Comparison of ENCODE assay signal across 8 cellular contexts in the genomic region with DNA sequence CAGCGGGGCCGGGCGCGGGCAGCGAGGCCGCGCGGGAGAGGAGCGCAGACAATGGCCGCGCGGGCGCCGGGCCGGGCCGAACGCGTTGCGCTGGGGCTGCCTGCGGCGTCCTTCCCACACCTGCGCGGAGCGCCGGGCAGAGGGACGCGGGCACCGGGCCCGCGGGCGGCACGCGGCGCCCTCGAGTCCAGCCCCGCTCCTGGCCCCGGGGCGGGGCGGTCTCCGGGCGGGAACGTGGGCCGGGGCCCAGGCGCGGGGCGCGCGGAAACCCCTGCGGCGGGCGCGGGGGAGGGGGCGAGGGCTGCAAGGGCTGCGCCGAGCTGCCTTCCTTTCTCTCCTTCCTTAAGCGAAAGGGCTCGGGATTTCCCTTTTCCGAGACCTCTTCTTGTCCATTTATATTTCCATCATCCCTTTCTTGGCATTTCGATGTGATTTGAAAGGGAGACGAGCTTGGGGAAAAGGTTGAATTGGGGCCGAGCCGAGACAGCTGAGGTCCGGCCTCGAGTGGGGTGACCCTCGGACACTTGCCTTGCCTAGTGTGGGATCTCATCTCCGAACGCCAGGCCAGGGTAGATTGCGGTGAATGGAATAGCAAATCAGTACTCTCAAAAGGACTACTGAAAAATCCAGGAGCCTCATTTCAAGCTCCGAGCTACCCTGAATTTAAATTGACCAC. TPM values are rescaled to one million over a fixed set of nuclear protein-coding genes. Genes with fewer than 3 reads are reported as not detected.
DNase-seq lines count a peak whose midpoint lies in the region; ATAC-seq and TF ChIP-seq lines count a peak whose summit lies in the region.

No MANE protein-coding gene starts in this region.

- peaks cover 2% of the 10 kb centered on the region for H3K36me3 Mint-ChIP-seq in IgD-negative memory B cell
- no peaks in the 10 kb centered on the region for H3K36me3 Mint-ChIP-seq in activated CD4-positive, alpha-beta memory T cell treated with anti-CD3 and anti-CD28 coated beads, Interleukin-2, amount 10 ng/mL, durations not matched to agents 7 days and 5 days (ENCODE audit: low read depth)

- H3K4me2 ChIP-seq in osteoblast (ENCODE audit: insufficient read depth, low read length), result peak overlapping the region; percentile 92

- peak overlapping the region; percentile 59 to 65 for H3K4me3 ChIP-seq in foreskin fibroblast (ENCODE audit: low read depth in 1 of 2, low read length in 2 of 2)
- peak overlapping the region; percentile 74 for H3K4me3 ChIP-seq in osteoblast (ENCODE audit: insufficient read depth, low read length)

- DNase-seq in NCI-H146 (lab: John Stamatoyannopoulos, UW) (peak; percentile 44), NCI-H146 treated with DMSO at 0.1 percent for 48 hours (lab: John Stamatoyannopoulos, UW; ENCODE audit: unreplicated experiment) (no peak), foreskin fibroblast (peak in 1 of 2 donors; percentile 44), osteoblast (ENCODE audit: insufficient read length, low spot score, missing footprints) (peak; percentile 88), globus pallidus (ENCODE audit: low spot score) (no peak)
- DNase-seq in activated CD4-positive, alpha-beta memory T cell treated with anti-CD3 and anti-CD28 coated beads, Interleukin-2, amount 10 ng/mL, durations not matched to agents 7 days and 5 days, result no peak

- no peak overlapping the region for H3K27ac ChIP-seq in osteoblast (ENCODE audit: low read depth, low read length)

- peak; percentile 31 for ATAC-seq in GM21717 (IDR thresholded peaks at IDR 0.05; ENCODE audit: unreplicated experiment)

- H3K4me1 Mint-ChIP-seq in IgD-negative memory B cell, result peaks cover 11 to 22% (median 17%) of the 10 kb centered on the region in 3 donors
- peaks cover 20% of the 10 kb centered on the region for H3K4me1 Mint-ChIP-seq in activated CD4-positive, alpha-beta memory T cell treated with anti-CD3 and anti-CD28 coated beads, Interleukin-2, amount 10 ng/mL, durations not matched to agents 7 days and 5 days

- peaks cover 15% of the 10 kb centered on the region for H3K27me3 Mint-ChIP-seq in IgD-negative memory B cell
- H3K27me3 Mint-ChIP-seq in activated CD4-positive, alpha-beta memory T cell treated with anti-CD3 and anti-CD28 coated beads, Interleukin-2, amount 10 ng/mL, durations not matched to agents 7 days and 5 days, result peaks cover 41% of the 10 kb centered on the region

- no peak for TF ChIP-seq CTCF in foreskin fibroblast (IDR thresholded peaks at IDR 0.05; ENCODE audit: low read depth, low read length)
- TF ChIP-seq CTCF in osteoblast (IDR thresholded peaks at IDR 0.05; ENCODE audit: extremely low read depth, low read depth, low read length), result no peak

- H3K27ac Mint-ChIP-seq in IgD-negative memory B cell, result peak overlapping the region in 1 of 3 donors; percentile 62
- no peak overlapping the region for H3K27ac Mint-ChIP-seq in activated CD4-positive, alpha-beta memory T cell treated with anti-CD3 and anti-CD28 coated beads, Interleukin-2, amount 10 ng/mL, durations not matched to agents 7 days and 5 days

- H3K4me3 Mint-ChIP-seq in IgD-negative memory B cell, result peak overlapping the region; percentile 77 to 84 (median 83)
- peak overlapping the region; percentile 68 for H3K4me3 Mint-ChIP-seq in activated CD4-positive, alpha-beta memory T cell treated with anti-CD3 and anti-CD28 coated beads, Interleukin-2, amount 10 ng/mL, durations not matched to agents 7 days and 5 days

- H3K79me2 ChIP-seq in osteoblast (ENCODE audit: insufficient read depth, low read length), result no peaks in the 10 kb centered on the region

- CTCF ChIA-PET in activated CD4-positive, alpha-beta memory T cell treated with anti-CD3 and anti-CD28 coated beads, Interleukin-2, amount 10 ng/mL, durations not matched to agents 7 days and 5 days (lab: Charles Lee), result no interaction called here

- H3K27me3 ChIP-seq in osteoblast (ENCODE audit: insufficient read depth, low read length), result peaks cover 14% of the 10 kb centered on the region

- POLR2A ChIA-PET in activated CD4-positive, alpha-beta memory T cell treated with anti-CD3 and anti-CD28 coated beads, Interleukin-2, amount 10 ng/mL, durations not matched to agents 7 days and 5 days (lab: Charles Lee), result interaction anchor here (1.1 to 1.4 kb wide), 4 partner anchors 40 to 150 kb away, joined by 3 to 5 read pairs (median 4); partner anchors contain the start of genes CFAP210 and PHOSPHO2

- H3K9me3 Mint-ChIP-seq in IgD-negative memory B cell, result peaks cover 0 to 2% (median 0%) of the 10 kb centered on the region in 3 donors
- H3K9me3 Mint-ChIP-seq in activated CD4-positive, alpha-beta memory T cell treated with anti-CD3 and anti-CD28 coated beads, Interleukin-2, amount 10 ng/mL, durations not matched to agents 7 days and 5 days, result no peaks in the 10 kb centered on the region

- H3K36me3 ChIP-seq in osteoblast (ENCODE audit: insufficient read depth, low read length), result no peaks in the 10 kb centered on the region

- no peaks in the 10 kb centered on the region for H4K20me1 ChIP-seq in osteoblast (ENCODE audit: insufficient read depth, low read length)

- H2AFZ ChIP-seq in osteoblast (ENCODE audit: low read length), result peak overlapping the region; percentile 90

- H3K9me3 ChIP-seq in osteoblast (ENCODE audit: low read depth, low read length), result no peaks in the 10 kb centered on the region

- peaks cover 5% of the 10 kb centered on the region for H3K4me1 ChIP-seq in osteoblast (ENCODE audit: insufficient read depth, low read length)

RNA-seq across cellular contexts. Expression of gene KLHL23, which starts 0.7 kb away (rescaled TPM):
- 1.8 TPM for polyA plus RNA-seq in IgD-negative memory B cell
- 1 to 10 TPM; 2.3 to 2.8 TPM for total RNA-seq in activated CD4-positive, alpha-beta memory T cell treated with anti-CD3 and anti-CD28 coated beads, Interleukin-2, amount 10 ng/mL, durations not matched to agents 7 days and 5 days
- 0.29 and 0.72 TPM in 2 replicates for total RNA-seq in osteoblast

RNA-seq across cellular contexts. Expression of gene PHOSPHO2, which starts 40.0 kb away (rescaled TPM):
- 3.8 TPM for polyA plus RNA-seq in IgD-negative memory B cell
- total RNA-seq in activated CD4-positive, alpha-beta memory T cell treated with anti-CD3 and anti-CD28 coated beads, Interleukin-2, amount 10 ng/mL, durations not matched to agents 7 days and 5 days, result 1 to 10 TPM; 2.8 to 3.4 TPM
- 3.6 and 5.0 TPM in 2 replicates for total RNA-seq in osteoblast

RNA-seq across cellular contexts. Expression of gene CFAP210, which starts 40.1 kb away (rescaled TPM):
- polyA plus RNA-seq in IgD-negative memory B cell, result not detected
- not detected for total RNA-seq in activated CD4-positive, alpha-beta memory T cell treated with anti-CD3 and anti-CD28 coated beads, Interleukin-2, amount 10 ng/mL, durations not matched to agents 7 days and 5 days
- total RNA-seq in osteoblast, result under 0.01 and 0.36 TPM in 2 replicates

Comparison
In these comparisons a context has a peak if more than half of its experiments do, and no peak if none do; other contexts are left out.
1. DNase-seq: peak in NCI-H146 (single experiment) and osteoblast (single experiment); none in NCI-H146 treated with DMSO at 0.1 percent for 48 hours (single experiment), activated CD4-positive, alpha-beta memory T cell treated with anti-CD3 and anti-CD28 coated beads, Interleukin-2, amount 10 ng/mL, durations not matched to agents 7 days and 5 days (single experiment) and globus pallidus (single experiment).